Comparison of ENCODE assay signal across 8 cellular contexts in the genomic region with DNA sequence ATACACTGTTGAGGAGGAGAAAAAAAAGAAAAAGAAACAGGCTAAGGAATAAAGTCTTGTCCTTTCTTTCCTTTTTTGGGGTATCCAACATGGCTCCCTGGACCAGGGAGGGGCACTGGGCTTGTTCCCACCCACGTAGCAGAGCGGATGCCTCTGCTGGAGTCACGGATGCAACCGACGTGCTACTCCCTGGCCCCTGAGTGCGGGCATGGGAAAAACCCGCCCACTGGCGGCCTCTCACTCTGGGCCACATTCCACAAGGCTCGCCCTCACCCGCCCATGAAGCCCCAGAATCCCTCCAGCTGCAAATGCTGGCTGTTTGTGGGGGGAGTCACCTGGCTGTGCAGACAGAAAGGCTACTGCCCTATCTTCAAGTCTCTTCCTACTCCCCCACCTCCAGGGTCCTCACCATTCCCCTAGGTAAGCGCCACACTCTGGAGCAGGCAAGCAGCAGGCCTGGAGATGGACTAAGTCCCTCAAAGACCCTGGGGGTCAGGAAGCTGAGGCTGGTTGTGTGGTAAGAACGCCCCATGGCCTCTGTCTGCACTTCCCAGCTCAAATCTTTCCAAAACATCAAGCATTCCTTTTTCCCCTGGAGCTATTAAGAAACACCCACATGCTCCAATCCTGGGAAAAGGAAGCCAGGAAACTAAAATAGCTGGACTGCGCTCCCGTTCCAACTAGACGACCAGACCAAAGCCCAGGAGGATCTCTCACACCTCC. TPM values are rescaled to one million over a fixed set of nuclear protein-coding genes. Genes with fewer than 3 reads are reported as not detected.
DNase-seq lines count a peak whose midpoint lies in the region; ATAC-seq and TF ChIP-seq lines count a peak whose summit lies in the region.

No MANE protein-coding gene starts in this region.

- WGBS in stomach, 5 donors = 43 to 56% (median 52%) methylated on average over 14 to 15 of the region's 15 CpGs

- no peaks in the 10 kb centered on the region for H3K27me3 Mint-ChIP-seq in WTC11 (ENCODE audit: low read depth)

- DNase-seq in H7 = peak; percentile 63
- peak in 1 of 61 donors; percentile 18 for DNase-seq in caudate nucleus (lab: John Stamatoyannopoulos, UW)
- DNase-seq in kidney tubule cell (ENCODE audit: low spot score) = peak; percentile 66
- DNase-seq in stomach = no peak
- no peak for DNase-seq in stimulated activated CD8-positive, alpha-beta memory T cell treated with anti-CD3 and anti-CD28 coated beads, Interleukin-4, amount 100 ng/mL, for 48 hours
- DNase-seq in WTC11 (ENCODE audit: low spot score) = no peak

- H3K27me3 ChIP-seq in H7 (ENCODE audit: control insufficient read depth, insufficient read depth, low read length) (no peaks in the 10 kb centered on the region), stomach (no peaks in the 10 kb centered on the region)

- TF ChIP-seq EP300 in stomach (IDR thresholded peaks at IDR 0.05) = no peak

- H3K36me3 Mint-ChIP-seq in WTC11 = peaks cover 52% of the 10 kb centered on the region

- H3K4me1 Mint-ChIP-seq in WTC11 = peaks cover 16% of the 10 kb centered on the region

- intact Hi-C loops in stomach (cut with DNase I; ENCODE audit: low total_unique reads) = no loop called here

- peaks cover 60 to 86% (median 76%) of the 10 kb centered on the region in 4 donors for H3K4me1 ChIP-seq in stomach

- H3K36me3 ChIP-seq in H7 (replicated peaks; ENCODE audit: control insufficient read depth, insufficient read depth, low read length) (peaks cover 54% of the 10 kb centered on the region), stomach (peaks cover 47 to 94% (median 88%) of the 10 kb centered on the region in 4 donors)

- no peak overlapping the region for H3K27ac Mint-ChIP-seq in WTC11

- ATAC-seq in WTC11 (no peak), GM19328 (IDR thresholded peaks at IDR 0.05; ENCODE audit: unreplicated experiment) (no peak), HG03095 (IDR thresholded peaks at IDR 0.05; ENCODE audit: unreplicated experiment) (no peak)

- CTCF ChIA-PET in WTC11 (lab: Charles Lee) = interaction anchor here (0.8 to 4.6 kb wide), 15 partner anchors 9 to 202 kb away, joined by 3 to 61 read pairs (median 9); partner anchors contain the start of genes AKAP8 and EPHX3

- H3K4me3 ChIP-seq in H7 (ENCODE audit: insufficient read depth, low read depth, low read length) = no peak overlapping the region
- H3K4me3 ChIP-seq in stomach = no peak overlapping the region

- no peaks in the 10 kb centered on the region for H3K9me3 Mint-ChIP-seq in WTC11

- H3K9me3 ChIP-seq in stomach = no peaks in the 10 kb centered on the region

- TF ChIP-seq CTCF in stomach (IDR thresholded peaks at IDR 0.05) (no peak), WTC11 (IDR thresholded peaks at IDR 0.05) (no peak)

- no peak for TF ChIP-seq POLR2A in stomach (IDR thresholded peaks at IDR 0.05)

- POLR2A ChIA-PET in WTC11 (lab: Charles Lee) = interaction anchor here (0.6 to 1.1 kb wide), 2 partner anchors 17 kb away, joined by 3 to 4 read pairs; no protein-coding TSS in a partner anchor

- H3K27ac ChIP-seq in caudate nucleus (ENCODE audit: low read depth, low read length) (peak overlapping the region; percentile 82), stomach (peak overlapping the region; percentile 60 to 91 (median 87))

- H3K4me3 Mint-ChIP-seq in WTC11 = no peak overlapping the region

TF ChIP-seq in WTC11, 78 proteins besides CTCF, POLR2A, EP300 and RAD21:
- TF ChIP-seq, protein P1, sequence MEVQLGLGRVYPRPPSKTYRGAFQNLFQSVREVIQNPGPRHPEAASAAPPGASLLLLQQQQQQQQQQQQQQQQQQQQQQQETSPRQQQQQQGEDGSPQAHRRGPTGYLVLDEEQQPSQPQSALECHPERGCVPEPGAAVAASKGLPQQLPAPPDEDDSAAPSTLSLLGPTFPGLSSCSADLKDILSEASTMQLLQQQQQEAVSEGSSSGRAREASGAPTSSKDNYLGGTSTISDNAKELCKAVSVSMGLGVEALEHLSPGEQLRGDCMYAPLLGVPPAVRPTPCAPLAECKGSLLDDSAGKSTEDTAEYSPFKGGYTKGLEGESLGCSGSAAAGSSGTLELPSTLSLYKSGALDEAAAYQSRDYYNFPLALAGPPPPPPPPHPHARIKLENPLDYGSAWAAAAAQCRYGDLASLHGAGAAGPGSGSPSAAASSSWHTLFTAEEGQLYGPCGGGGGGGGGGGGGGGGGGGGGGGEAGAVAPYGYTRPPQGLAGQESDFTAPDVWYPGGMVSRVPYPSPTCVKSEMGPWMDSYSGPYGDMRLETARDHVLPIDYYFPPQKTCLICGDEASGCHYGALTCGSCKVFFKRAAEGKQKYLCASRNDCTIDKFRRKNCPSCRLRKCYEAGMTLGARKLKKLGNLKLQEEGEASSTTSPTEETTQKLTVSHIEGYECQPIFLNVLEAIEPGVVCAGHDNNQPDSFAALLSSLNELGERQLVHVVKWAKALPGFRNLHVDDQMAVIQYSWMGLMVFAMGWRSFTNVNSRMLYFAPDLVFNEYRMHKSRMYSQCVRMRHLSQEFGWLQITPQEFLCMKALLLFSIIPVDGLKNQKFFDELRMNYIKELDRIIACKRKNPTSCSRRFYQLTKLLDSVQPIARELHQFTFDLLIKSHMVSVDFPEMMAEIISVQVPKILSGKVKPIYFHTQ (CRISPR knock-in tag; IDR thresholded peaks at IDR 0.05) = no peak
- TF ChIP-seq PRRX2 (CRISPR knock-in tag; IDR thresholded peaks at IDR 0.05) = no peak
- TF ChIP-seq, protein P2, sequence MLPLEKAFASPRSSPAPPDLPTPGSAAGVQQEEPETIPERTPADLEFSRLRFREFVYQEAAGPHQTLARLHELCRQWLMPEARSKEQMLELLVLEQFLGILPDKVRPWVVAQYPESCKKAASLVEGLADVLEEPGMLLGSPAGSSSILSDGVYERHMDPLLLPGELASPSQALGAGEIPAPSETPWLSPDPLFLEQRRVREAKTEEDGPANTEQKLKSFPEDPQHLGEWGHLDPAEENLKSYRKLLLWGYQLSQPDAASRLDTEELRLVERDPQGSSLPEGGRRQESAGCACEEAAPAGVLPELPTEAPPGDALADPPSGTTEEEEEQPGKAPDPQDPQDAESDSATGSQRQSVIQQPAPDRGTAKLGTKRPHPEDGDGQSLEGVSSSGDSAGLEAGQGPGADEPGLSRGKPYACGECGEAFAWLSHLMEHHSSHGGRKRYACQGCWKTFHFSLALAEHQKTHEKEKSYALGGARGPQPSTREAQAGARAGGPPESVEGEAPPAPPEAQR (CRISPR knock-in tag; IDR thresholded peaks at IDR 0.05) = no peak
- no peak for TF ChIP-seq ZNF532 (CRISPR knock-in tag; IDR thresholded peaks at IDR 0.05; ENCODE audit: borderline replicate concordance)
- TF ChIP-seq, protein P3, sequence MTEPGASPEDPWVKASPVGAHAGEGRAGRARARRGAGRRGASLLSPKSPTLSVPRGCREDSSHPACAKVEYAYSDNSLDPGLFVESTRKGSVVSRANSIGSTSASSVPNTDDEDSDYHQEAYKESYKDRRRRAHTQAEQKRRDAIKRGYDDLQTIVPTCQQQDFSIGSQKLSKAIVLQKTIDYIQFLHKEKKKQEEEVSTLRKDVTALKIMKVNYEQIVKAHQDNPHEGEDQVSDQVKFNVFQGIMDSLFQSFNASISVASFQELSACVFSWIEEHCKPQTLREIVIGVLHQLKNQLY (CRISPR knock-in tag; IDR thresholded peaks at IDR 0.05) = no peak

RNA-seq across cellular contexts. Expression of gene EPHX3, which starts 17.8 kb away (rescaled TPM):
- 5.4 and 6.2 TPM in 2 replicates for total RNA-seq in H7 (2014; rRNA removed; shearing (Covaris generic))
- total RNA-seq in stomach = 1 to 10 TPM in 2 of 5 donors, not detected in 3; 1.1 to 4.2 TPM
- 10 to 100 TPM in 1 of 3 donors, under 1 TPM in 1, not detected in 1; 0.31 to 12.8 TPM for polyA plus RNA-seq in stomach
- total RNA-seq in WTC11 (2021) = 27.1 to 31.3 TPM (median 29.9 TPM) in 3 replicates

RNA-seq across cellular contexts. Expression of gene NOTCH3, which starts 49.3 kb away (rescaled TPM):
- total RNA-seq in H7 (2014; rRNA removed; shearing (Covaris generic)) = 47.0 and 52.1 TPM in 2 replicates
- 10 to 100 TPM; 22.5 to 54.5 (median 24.4) TPM for total RNA-seq in stomach
- 10 to 100 TPM in 1 of 3 donors, 1 to 10 TPM in 2; 1.2 to 12.6 (median 2.2) TPM for polyA plus RNA-seq in stomach
- total RNA-seq in WTC11 (2021) = 133 to 153 TPM (median 144 TPM) in 3 replicates

Comparison
In these comparisons a context has a peak if more than half of its experiments do, and no peak if none do; other contexts are left out.
1. DNase-seq: peak in H7 (single experiment) and kidney tubule cell (single experiment); none in stomach (single experiment), stimulated activated CD8-positive, alpha-beta memory T cell treated with anti-CD3 and anti-CD28 coated beads, Interleukin-4, amount 100 ng/mL, for 48 hours (single experiment) and WTC11 (single experiment).